Comparison of ENCODE assay signal across 8 cellular contexts in genomic region chr3:107927361-107928083, GRCh38.
DNase-seq lines count a peak whose midpoint lies in the region; ATAC-seq and TF ChIP-seq lines count a peak whose summit lies in the region.

No MANE protein-coding gene starts in this region.

- H3K4me3 Mint-ChIP-seq in dendritic cell treated with granulocyte-macrophage colony-stimulating factor and Interleukin-4, amounts not matched to agents 40 ng/mL and 50 ng/mL, for 4 days: peak overlapping the region; percentile 81

- no peak overlapping the region for H3K27ac ChIP-seq in liver (ENCODE audit: low read depth in 1 of 2, low read length in 2 of 2)

- H3K4me3 ChIP-seq in liver (ENCODE audit: low read depth in 1 of 3, low read length in 3 of 3): peak overlapping the region; percentile 12 to 42 (median 20)

- WGBS in liver: 4% methylated on average over 55 of the region's 55 CpGs

- peaks cover 12% of the 10 kb centered on the region for H3K27me3 Mint-ChIP-seq in dendritic cell treated with granulocyte-macrophage colony-stimulating factor and Interleukin-4, amounts not matched to agents 40 ng/mL and 50 ng/mL, for 4 days

- H3K9ac ChIP-seq in liver (ENCODE audit: low read depth in 1 of 2, low read length in 2 of 2): peak overlapping the region in 1 of 2 donors; percentile 12

- H3K27ac Mint-ChIP-seq in dendritic cell treated with granulocyte-macrophage colony-stimulating factor and Interleukin-4, amounts not matched to agents 40 ng/mL and 50 ng/mL, for 4 days: peak overlapping the region; percentile 81

- no peaks in the 10 kb centered on the region for H3K36me3 Mint-ChIP-seq in dendritic cell treated with granulocyte-macrophage colony-stimulating factor and Interleukin-4, amounts not matched to agents 40 ng/mL and 50 ng/mL, for 4 days (ENCODE audit: low read depth)

- peak; percentile 76 to 86 for TF ChIP-seq RAD21 in liver (IDR thresholded peaks at IDR 0.05)

- H3K9me3 Mint-ChIP-seq in dendritic cell treated with granulocyte-macrophage colony-stimulating factor and Interleukin-4, amounts not matched to agents 40 ng/mL and 50 ng/mL, for 4 days: no peaks in the 10 kb centered on the region

- DNase-seq in AG08395 (ENCODE audit: low spot score) (peak; percentile 83), NCI-H510A (lab: John Stamatoyannopoulos, UW) (peak; percentile 8)
- peak; percentile 66 for DNase-seq in activated CD4-positive, alpha-beta T cell treated with anti-CD3 and anti-CD28 coated beads, Interleukin-2, amount 50 U/mL, for 1 hour
- peak; percentile 63 to 70 for DNase-seq in stimulated activated CD4-positive, alpha-beta T cell treated with anti-CD3 and anti-CD28 coated beads, Interleukin-2, amount 100 ng/mL, for 48 hours

- H3K4me1 Mint-ChIP-seq in dendritic cell treated with granulocyte-macrophage colony-stimulating factor and Interleukin-4, amounts not matched to agents 40 ng/mL and 50 ng/mL, for 4 days (ENCODE audit: low read depth): peaks cover 16% of the 10 kb centered on the region

- no peaks in the 10 kb centered on the region for H3K9me3 ChIP-seq in liver (ENCODE audit: control insufficient read depth in 4 of 4, low read length in 3 of 4)

- no peaks in the 10 kb centered on the region for H3K36me3 ChIP-seq in liver (ENCODE audit: control insufficient read depth in 4 of 4, insufficient read depth in 3 of 4, low read depth in 1 of 4, low read length in 3 of 4)

- TF ChIP-seq CTCF in liver (IDR thresholded peaks at IDR 0.05; ENCODE audit: low read depth, low read length, missing input control): peak; percentile 77

- peak; percentile 98 for ATAC-seq in GM18907 (IDR thresholded peaks at IDR 0.05; ENCODE audit: unreplicated experiment)
- peak; percentile 97 for ATAC-seq in HG03139 (IDR thresholded peaks at IDR 0.05; ENCODE audit: unreplicated experiment)

- H3K27me3 ChIP-seq in liver (ENCODE audit: control insufficient read depth in 4 of 4, insufficient read depth in 4 of 4, low read length in 3 of 4): peaks cover 0 to 4% (median 2%) of the 10 kb centered on the region in 4 donors

- intact Hi-C loops in dendritic cell treated with granulocyte-macrophage colony-stimulating factor and Interleukin-4, amounts not matched to agents 40 ng/mL and 50 ng/mL, for 4 days (cut with micrococcal nuclease): loop anchor here (5.0 to 10.0 kb wide), 4 partner anchors 110 to 693 kb away; no protein-coding TSS in a partner anchor

- peaks cover 0 to 10% (median 5%) of the 10 kb centered on the region in 4 donors for H3K4me1 ChIP-seq in liver (ENCODE audit: control insufficient read depth in 4 of 4, insufficient read depth in 4 of 4, low read length in 3 of 4)

TF ChIP-seq in liver, 16 proteins besides CTCF, POLR2A, EP300 and RAD21:
- TF ChIP-seq EGR1 (IDR thresholded peaks at IDR 0.05; ENCODE audit: low read depth in 2 of 2) (no peak), FOXA1 (IDR thresholded peaks at IDR 0.05) (no peak)
- TF ChIP-seq, protein P1, sequence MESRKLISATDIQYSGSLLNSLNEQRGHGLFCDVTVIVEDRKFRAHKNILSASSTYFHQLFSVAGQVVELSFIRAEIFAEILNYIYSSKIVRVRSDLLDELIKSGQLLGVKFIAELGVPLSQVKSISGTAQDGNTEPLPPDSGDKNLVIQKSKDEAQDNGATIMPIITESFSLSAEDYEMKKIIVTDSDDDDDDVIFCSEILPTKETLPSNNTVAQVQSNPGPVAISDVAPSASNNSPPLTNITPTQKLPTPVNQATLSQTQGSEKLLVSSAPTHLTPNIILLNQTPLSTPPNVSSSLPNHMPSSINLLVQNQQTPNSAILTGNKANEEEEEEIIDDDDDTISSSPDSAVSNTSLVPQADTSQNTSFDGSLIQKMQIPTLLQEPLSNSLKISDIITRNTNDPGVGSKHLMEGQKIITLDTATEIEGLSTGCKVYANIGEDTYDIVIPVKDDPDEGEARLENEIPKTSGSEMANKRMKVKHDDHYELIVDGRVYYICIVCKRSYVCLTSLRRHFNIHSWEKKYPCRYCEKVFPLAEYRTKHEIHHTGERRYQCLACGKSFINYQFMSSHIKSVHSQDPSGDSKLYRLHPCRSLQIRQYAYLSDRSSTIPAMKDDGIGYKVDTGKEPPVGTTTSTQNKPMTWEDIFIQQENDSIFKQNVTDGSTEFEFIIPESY (IDR thresholded peaks at IDR 0.05): no peak

Comparison
In these comparisons a context has a peak if more than half of its experiments do, and no peak if none do; other contexts are left out.
1. DNase-seq: peak in every context shown above with its lines; median percentile 83 in AG08395; 66 in stimulated activated CD4-positive, alpha-beta T cell treated with anti-CD3 and anti-CD28 coated beads, Interleukin-2, amount 100 ng/mL, for 48 hours; 66 in activated CD4-positive, alpha-beta T cell treated with anti-CD3 and anti-CD28 coated beads, Interleukin-2, amount 50 U/mL, for 1 hour; 8 in NCI-H510A.